ENCODE assay signal across 23 cellular contexts in the genomic region with DNA sequence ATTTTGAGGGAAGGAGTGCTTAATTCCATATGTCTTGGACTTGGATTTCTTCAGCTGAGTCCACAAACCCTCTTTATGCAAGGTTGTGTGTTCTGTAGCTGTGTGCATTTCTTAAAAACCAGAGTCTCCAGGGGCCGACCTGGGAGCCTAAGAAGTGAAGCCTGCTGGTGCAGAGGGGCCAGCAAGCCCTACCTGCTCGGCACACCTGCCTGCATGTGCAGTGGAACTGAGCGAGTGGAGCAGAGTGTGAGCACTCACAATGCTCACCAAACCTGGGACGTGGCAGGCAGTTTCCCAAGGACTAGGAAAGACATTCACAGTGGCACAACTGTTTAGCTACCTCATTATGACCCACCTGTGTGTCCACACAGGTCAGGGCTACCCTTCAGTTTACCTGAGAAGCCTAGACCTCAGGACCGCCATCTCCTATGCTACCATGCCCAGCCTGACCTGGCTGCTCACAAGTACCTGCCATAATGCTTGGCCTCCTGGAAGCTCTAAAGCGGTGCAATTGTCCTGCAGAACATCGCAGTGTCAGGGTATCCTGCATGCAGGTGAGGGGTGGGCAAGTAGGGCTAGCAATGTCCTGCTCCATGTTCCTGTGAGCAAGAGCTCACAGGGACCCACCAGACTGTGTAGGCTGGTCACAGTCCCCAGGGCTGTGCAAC. TPM values are rescaled to one million over a fixed set of nuclear protein-coding genes. Genes with fewer than 3 reads are reported as not detected.
DNase-seq lines count a peak whose midpoint lies in the region; ATAC-seq and TF ChIP-seq lines count a peak whose summit lies in the region.
"Had no signal": no experiment of that assay in that cellular context is flagged by ENCODE, and none has a peak within 500 bp of the region (broad histone marks: within the 10 kb centered on the region; RNA-seq: fewer than 3 reads in every experiment).

No MANE protein-coding gene starts in this region.

- peak overlapping the region; percentile 29 for H3K4me2 ChIP-seq in DND-41 (ENCODE audit: insufficient read depth, low read length)
- H3K4me2 ChIP-seq in neuronal stem cell (ENCODE audit: insufficient read depth, low read length, poor library complexity, severe bottlenecking): no peak overlapping the region

- H2BK12ac ChIP-seq in neuronal stem cell (ENCODE audit: low read length): no peak overlapping the region

- H3K36me3 ChIP-seq in DND-41 (ENCODE audit: insufficient read depth, low read length): peaks cover 58% of the 10 kb centered on the region
- peaks cover 21 to 67% of the 10 kb centered on the region in 2 donors for H3K36me3 ChIP-seq in neuronal stem cell (replicated peaks in 1 of 2; ENCODE audit: control insufficient read depth in 2 of 2, insufficient read depth in 2 of 2, low read length in 2 of 2)
- no peaks in the 10 kb centered on the region for H3K36me3 ChIP-seq in ovary

- peak overlapping the region; percentile 29 for H3K23ac ChIP-seq in neuronal stem cell (ENCODE audit: low read depth, low read length, poor library complexity)

- H4K20me1 ChIP-seq in DND-41 (ENCODE audit: insufficient read depth, low read length): peaks cover 36% of the 10 kb centered on the region

- peaks cover 54% of the 10 kb centered on the region for H3K4me1 Mint-ChIP-seq in CD4-positive, alpha-beta T cell (ENCODE audit: low read depth)
- H3K4me1 Mint-ChIP-seq in T-helper 17 cell: peaks cover 38% of the 10 kb centered on the region

- POLR2A ChIA-PET in CD4-positive, alpha-beta T cell (lab: Charles Lee): interaction anchor here (8.2 kb wide), 1 partner anchor 11 kb away, joined by 94 read pairs; the partner anchor contains the start of genes HIRA and MRPL40

- intact Hi-C loops in CD4-positive, alpha-beta T cell (cut with DNase I, micrococcal nuclease): loop anchor here (10.0 kb wide), 2 partner anchors 299 to 339 kb away; partner anchors contain the start of gene ESS2 (in 1 of the 2)
- intact Hi-C loops in ovary (cut with DNase I): no loop called here

- DNase-seq in CD4-positive, alpha-beta T cell: no peak
- DNase-seq in DND-41: no peak
- no peak for DNase-seq in T-helper 17 cell
- no peak for DNase-seq in neuronal stem cell (ENCODE audit: low spot score)
- DNase-seq in ovary: no peak
- no peak for DNase-seq in stimulated activated naive CD4-positive, alpha-beta T cell (lab: John Stamatoyannopoulos, UW)
- DNase-seq: C1 segment of cervical spinal cord; Calu3; CD8-positive, alpha-beta memory T cell; DMS79 treated with DMSO at 0.1 percent for 48 hours; GOT3; Kasumi-1; MG63; NCI-H1694; NCI-H2029 treated with DMSO at 0.1 percent for 48 hours; NCI-H2227 treated with DMSO at 0.1 percent for 48 hours; NCI-H526 treated with DMSO at 0.1 percent for 48 hours; RPMI8226; SHP77; T-cell had no signal

- H3K27ac Mint-ChIP-seq in CD4-positive, alpha-beta T cell: no peak overlapping the region
- peak overlapping the region; percentile 97 for H3K27ac Mint-ChIP-seq in T-helper 17 cell

- H3K18ac ChIP-seq in neuronal stem cell (ENCODE audit: low read length): no peak overlapping the region

- no CpG with 5 or more reads among the region's 7 CpGs for WGBS in neuronal stem cell (ENCODE audit: extremely low coverage in 2 of 2, insufficient read length in 2 of 2, insufficient replicate concordance in 1 of 2), 2 donors
- 74 to 82% (median 78%) methylated on average over 7 of the region's 7 CpGs for WGBS in ovary, 3 donors

- H3K9me3 ChIP-seq in CD4-positive, alpha-beta T cell (ENCODE audit: control insufficient read depth, low read length): no peaks in the 10 kb centered on the region
- H3K9me3 ChIP-seq in DND-41 (ENCODE audit: insufficient read depth, low read length, severe bottlenecking): no peaks in the 10 kb centered on the region
- H3K9me3 ChIP-seq in T-helper 17 cell (ENCODE audit: control insufficient read depth, low read length, poor library complexity, severe bottlenecking): no peaks in the 10 kb centered on the region
- H3K9me3 ChIP-seq in neuronal stem cell (replicated peaks in 1 of 2; ENCODE audit: control insufficient read depth in 2 of 2, insufficient read depth in 1 of 2, low read depth in 1 of 2, low read length in 2 of 2): no peaks in the 10 kb centered on the region
- no peaks in the 10 kb centered on the region for H3K9me3 ChIP-seq in ovary
- H3K9me3 ChIP-seq: HAP-1, MG63 had no signal

- TF ChIP-seq CTCF in CD4-positive, alpha-beta T cell (IDR thresholded peaks at IDR 0.05): no peak
- TF ChIP-seq CTCF in DND-41 (IDR thresholded peaks at IDR 0.05; ENCODE audit: borderline replicate concordance, extremely low read depth, low read length, poor library complexity, severe bottlenecking) (no peak), ovary (IDR thresholded peaks at IDR 0.05) (no peak)

- no peaks in the 10 kb centered on the region for H3K27me3 Mint-ChIP-seq in CD4-positive, alpha-beta T cell
- H3K27me3 Mint-ChIP-seq in T-helper 17 cell: no peaks in the 10 kb centered on the region
- H3K27me3 Mint-ChIP-seq: CD8-positive, alpha-beta memory T cell; T-cell had no signal

- H2BK5ac ChIP-seq in neuronal stem cell (ENCODE audit: low read length): no peak overlapping the region

- ATAC-seq in CD4-positive, alpha-beta T cell (ENCODE audit: poor library complexity): no peak
- no peak for ATAC-seq in DND-41 (ENCODE audit: insufficient read depth, low read depth)
- ATAC-seq in T-helper 17 cell: no peak
- no peak for ATAC-seq in GM18861 (IDR thresholded peaks at IDR 0.05; ENCODE audit: unreplicated experiment)
- ATAC-seq in HG03571 (IDR thresholded peaks at IDR 0.05; ENCODE audit: unreplicated experiment): no peak
- ATAC-seq: T-cell had no signal

- H3K27ac ChIP-seq in CD4-positive, alpha-beta T cell (ENCODE audit: low read depth, low read length): peak overlapping the region; percentile 7
- H3K27ac ChIP-seq in DND-41 (ENCODE audit: low read length): no peak overlapping the region
- no peak overlapping the region for H3K27ac ChIP-seq in neuronal stem cell (replicated peaks; ENCODE audit: low read length)
- no peak overlapping the region for H3K27ac ChIP-seq in ovary

- H3K79me2 ChIP-seq in DND-41 (ENCODE audit: insufficient read depth, low read length): peaks cover 89% of the 10 kb centered on the region

- H3K4me3 Mint-ChIP-seq in CD4-positive, alpha-beta T cell: peak overlapping the region; percentile 40
- no peak overlapping the region for H3K4me3 Mint-ChIP-seq in T-helper 17 cell
- H3K4me3 Mint-ChIP-seq: T-cell had no signal

- H2AFZ ChIP-seq in DND-41 (ENCODE audit: low read depth, low read length) (no peak overlapping the region), neuronal stem cell (ENCODE audit: low read length) (no peak overlapping the region)

- H3K4me3 ChIP-seq in DND-41 (ENCODE audit: low read depth in 1 of 2, low read length in 2 of 2) (no peak overlapping the region), neuronal stem cell (ENCODE audit: low read length in 2 of 2) (peak overlapping the region in 1 of 2 donors; percentile 16), ovary (no peak overlapping the region)
- H3K4me3 ChIP-seq: HAP-1, MG63 had no signal

- H3K9ac ChIP-seq in DND-41 (ENCODE audit: low read depth, low read length) (no peak overlapping the region), neuronal stem cell (ENCODE audit: low read depth, low read length, poor library complexity) (no peak overlapping the region)

- peaks cover 14% of the 10 kb centered on the region for H3K79me1 ChIP-seq in neuronal stem cell (ENCODE audit: low read depth, low read length)

- H2BK120ac ChIP-seq in neuronal stem cell (ENCODE audit: low read depth, low read length): no peak overlapping the region

- no peak for TF ChIP-seq EP300 in ovary (IDR thresholded peaks at IDR 0.05)

- TF ChIP-seq POLR2A in ovary (IDR thresholded peaks at IDR 0.05): no peak

- H3K14ac ChIP-seq in neuronal stem cell (ENCODE audit: low read length): no peak overlapping the region

- H3K4ac ChIP-seq in neuronal stem cell (ENCODE audit: low read length): no peak overlapping the region

- peaks cover 64% of the 10 kb centered on the region for H3K36me3 Mint-ChIP-seq in CD4-positive, alpha-beta T cell (ENCODE audit: low read depth)
- H3K36me3 Mint-ChIP-seq in T-helper 17 cell (ENCODE audit: low read depth): no peaks in the 10 kb centered on the region

- no peaks in the 10 kb centered on the region for H3K9me3 Mint-ChIP-seq in CD4-positive, alpha-beta T cell
- H3K9me3 Mint-ChIP-seq: CD8-positive, alpha-beta memory T cell; T-cell had no signal

- no peak overlapping the region for H2BK15ac ChIP-seq in neuronal stem cell (ENCODE audit: low read length)

- no peak overlapping the region for H4K8ac ChIP-seq in neuronal stem cell (ENCODE audit: low read depth, low read length)

- H4K91ac ChIP-seq in neuronal stem cell (ENCODE audit: low read depth, low read length, poor library complexity): no peak overlapping the region

- no peaks in the 10 kb centered on the region for H3K27me3 ChIP-seq in CD4-positive, alpha-beta T cell (ENCODE audit: control insufficient read depth, insufficient read depth, low read length)
- H3K27me3 ChIP-seq in DND-41 (ENCODE audit: insufficient read depth, low read length, poor library complexity) (no peaks in the 10 kb centered on the region), neuronal stem cell (ENCODE audit: control insufficient read depth in 3 of 3, insufficient read depth in 3 of 3, low read depth in 1 of 3, low read length in 3 of 3) (no peaks in the 10 kb centered on the region), ovary (no peaks in the 10 kb centered on the region)
- H3K27me3 ChIP-seq: MG63 had no signal

- CTCF ChIA-PET in CD4-positive, alpha-beta T cell (lab: Charles Lee): no interaction called here

- H2AK5ac ChIP-seq in neuronal stem cell (ENCODE audit: low read depth, low read length): no peak overlapping the region

- H3K4me1 ChIP-seq in DND-41 (ENCODE audit: insufficient read depth, low read length) (peaks cover 41% of the 10 kb centered on the region), neuronal stem cell (ENCODE audit: control insufficient read depth in 2 of 2, insufficient read depth in 1 of 2, low read depth in 1 of 2, low read length in 2 of 2) (peaks cover 4 to 9% of the 10 kb centered on the region in 2 donors), ovary (ENCODE audit: insufficient read depth) (peaks cover 6% of the 10 kb centered on the region)

RNA-seq across cellular contexts. Expression of gene C22orf39, which starts 3.8 kb away (rescaled TPM):
- 10 to 100 TPM; 30.2 to 32.6 TPM for total RNA-seq in CD4-positive, alpha-beta T cell
- total RNA-seq in T-helper 17 cell (10 to 100 TPM; 31.6 to 32.7 TPM), ovary (10 to 100 TPM; 25.7 to 38.3 (median 33.5) TPM)
- polyA plus RNA-seq in neuronal stem cell (2013, experiment 1 of 2): 46.6 TPM
- 48.5 TPM for polyA plus RNA-seq in neuronal stem cell (2013, experiment 2 of 2)
- 10 to 100 TPM; 33.0 to 58.9 TPM for polyA plus RNA-seq in ovary

RNA-seq across cellular contexts. Expression of gene MRPL40, which starts 11.3 kb away (rescaled TPM):
- 10 to 100 TPM; 10.7 to 11.3 TPM for total RNA-seq in CD4-positive, alpha-beta T cell
- 10 to 100 TPM; 10.2 to 11.1 TPM for total RNA-seq in T-helper 17 cell
- 19.6 TPM for polyA plus RNA-seq in neuronal stem cell (2013, experiment 1 of 2)
- polyA plus RNA-seq in neuronal stem cell (2013, experiment 2 of 2): 19.7 TPM
- total RNA-seq in ovary: 10 to 100 TPM; 21.1 to 31.0 (median 28.5) TPM
- 10 to 100 TPM; 31.1 to 46.9 TPM for polyA plus RNA-seq in ovary

RNA-seq across cellular contexts. Expression of gene HIRA, which starts 12.1 kb away (rescaled TPM):
- 10 to 100 TPM; 15.2 to 15.5 TPM for total RNA-seq in CD4-positive, alpha-beta T cell
- total RNA-seq in T-helper 17 cell (10 to 100 TPM; 23.1 to 24.9 TPM), ovary (10 to 100 TPM in 5 of 7 donors, 1 to 10 TPM in 2; 7.2 to 31.6 (median 20.6) TPM)
- 21.9 TPM for polyA plus RNA-seq in neuronal stem cell (2013, experiment 1 of 2)
- 21.6 TPM for polyA plus RNA-seq in neuronal stem cell (2013, experiment 2 of 2)
- polyA plus RNA-seq in ovary: 10 to 100 TPM; 12.8 to 16.5 TPM

RNA-seq across cellular contexts. Expression of gene UFD1, which starts 35.3 kb away (rescaled TPM):
- total RNA-seq in CD4-positive, alpha-beta T cell: 10 to 100 TPM; 68.5 to 77.4 TPM
- total RNA-seq in T-helper 17 cell: 10 to 100 TPM; 76.3 to 79.2 TPM
- 62.6 TPM for polyA plus RNA-seq in neuronal stem cell (2013, experiment 1 of 2)
- 57.2 TPM for polyA plus RNA-seq in neuronal stem cell (2013, experiment 2 of 2)
- total RNA-seq in ovary: 10 to 100 TPM; 19.9 to 52.9 (median 32.6) TPM
- 10 to 100 TPM; 57.5 to 84.5 TPM for polyA plus RNA-seq in ovary

RNA-seq across cellular contexts. Expression of gene CDC45, which starts 36.0 kb away (rescaled TPM):
- under 1 TPM; 0.75 to 0.82 TPM for total RNA-seq in CD4-positive, alpha-beta T cell
- total RNA-seq in T-helper 17 cell: under 1 TPM; 0.32 to 0.37 TPM
- polyA plus RNA-seq in neuronal stem cell (2013, experiment 1 of 2): 17.8 TPM
- 18.0 TPM for polyA plus RNA-seq in neuronal stem cell (2013, experiment 2 of 2)
- 1 to 10 TPM in 2 of 7 donors, under 1 TPM in 2, not detected in 3; 0.87 to 2.2 (median 1.1) TPM for total RNA-seq in ovary
- 1 to 10 TPM in 1 of 2 donors, under 1 TPM in 1; 0.46 to 1.4 TPM for polyA plus RNA-seq in ovary

Comparison
In these comparisons a context has a peak if more than half of its experiments do, and no peak if none do; other contexts are left out.
1. intact Hi-C loops: an anchor here in CD4-positive, alpha-beta T cell (10.0 kb wide); none called in ovary.